33 cellular contexts compared by ENCODE assay signal in the genomic region with DNA sequence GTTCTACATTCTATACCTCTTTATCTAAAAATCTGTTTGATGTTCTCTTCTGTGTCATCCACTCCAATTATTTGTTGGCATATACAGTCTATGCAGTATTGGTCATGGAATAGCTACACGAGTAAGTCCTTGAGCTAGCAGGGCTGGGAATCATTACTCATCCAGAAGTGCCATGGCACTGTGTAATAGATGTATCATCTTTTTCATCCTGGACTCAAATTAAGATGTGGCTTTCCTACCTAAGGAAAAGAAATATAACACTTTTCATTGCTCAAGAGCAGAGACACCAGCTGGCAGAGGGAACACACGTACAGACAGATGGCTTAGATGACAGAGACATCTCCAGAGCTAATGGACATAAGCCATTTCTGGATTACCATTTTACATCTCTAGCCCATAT.
A peak's percentile ranks its signal among the peaks of the same experiment; 100 is the strongest.
DNase-seq lines count a peak whose midpoint lies in the region; ATAC-seq, FAIRE-seq and TF ChIP-seq lines count a peak whose summit lies in the region.
"Had no signal": no experiment of that assay in that cellular context is flagged by ENCODE, and none has a peak within 500 bp of the region (broad histone marks: within the 10 kb centered on the region; RNA-seq: fewer than 3 reads in every experiment).

No MANE protein-coding gene starts in this region.

- 98% methylated on average over 2 of the region's 2 CpGs for WGBS in tibial nerve, 2 donors

- no peak for TF ChIP-seq POLR2A in gastrocnemius medialis (IDR thresholded peaks at IDR 0.05)
- no peak for TF ChIP-seq POLR2A in tibial nerve (IDR thresholded peaks at IDR 0.05)

- intact Hi-C loops in gastrocnemius medialis (cut with DNase I; ENCODE audit: low total_unique reads) = no loop called here
- intact Hi-C loops in upper lobe of right lung (cut with DNase I) = no loop called here
- intact Hi-C loops in activated CD4-positive, alpha-beta memory T cell treated with anti-CD3 and anti-CD28 coated beads for 36 hours (cut with micrococcal nuclease) = no loop called here

- no peak for FAIRE-seq in bronchial epithelial cell (lab: Jason Lieb, UNC)
- FAIRE-seq: GM19239, H1 had no signal

- TF ChIP-seq EP300 in tibial nerve (IDR thresholded peaks at IDR 0.05) = no peak

- POLR2A ChIA-PET in activated CD4-positive, alpha-beta memory T cell treated with anti-CD3 and anti-CD28 coated beads for 36 hours (lab: Charles Lee) = interaction anchor here (0.7 kb wide), 1 partner anchor 16 kb away, joined by 3 read pairs; no protein-coding TSS in a partner anchor

- peaks cover 2% of the 10 kb centered on the region for H3K27me3 Mint-ChIP-seq in activated CD4-positive, alpha-beta memory T cell treated with anti-CD3 and anti-CD28 coated beads for 36 hours
- H3K27me3 Mint-ChIP-seq: stimulated activated memory B cell treated with anti-CD40 and anti-IgM and Interleukin-4, amounts not matched to agents 10 μg/mL and 1 μg/mL and 100 μg/mL, for 72 hours had no signal

- in situ Hi-C loops in gastrocnemius medialis (cut with MboI; ENCODE audit: low sequenced_read_pairs in 4 of 4) = no loop called here

- H3K9me3 Mint-ChIP-seq in activated CD4-positive, alpha-beta memory T cell treated with anti-CD3 and anti-CD28 coated beads for 36 hours = peaks cover 10% of the 10 kb centered on the region

- TF ChIP-seq CTCF in bronchial epithelial cell (IDR thresholded peaks at IDR 0.05; ENCODE audit: insufficient read depth, low read length, severe bottlenecking) (no peak), gastrocnemius medialis (IDR thresholded peaks at IDR 0.05 in 4 of 5, conservative IDR thresholded peaks at IDR 0.05 in 1 of 5) (no peak), upper lobe of right lung (IDR thresholded peaks at IDR 0.05) (no peak), tibial nerve (IDR thresholded peaks at IDR 0.05) (no peak)

- CTCF ChIA-PET in activated CD4-positive, alpha-beta memory T cell treated with anti-CD3 and anti-CD28 coated beads for 36 hours (lab: Charles Lee) = interaction anchor here (0.6 kb wide), 2 partner anchors 47 to 173 kb away, joined by 3 read pairs; no protein-coding TSS in a partner anchor

- peaks cover 3% of the 10 kb centered on the region for H3K36me3 Mint-ChIP-seq in activated CD4-positive, alpha-beta memory T cell treated with anti-CD3 and anti-CD28 coated beads for 36 hours
- H3K36me3 Mint-ChIP-seq: activated CD8-positive, alpha-beta memory T cell treated with anti-CD3 and anti-CD28 coated beads, Interleukin-2, amount 10 ng/mL, durations not matched to agents 7 days and 5 days; stimulated activated memory B cell treated with anti-CD40 and anti-IgM and Interleukin-4, amounts not matched to agents 10 μg/mL and 1 μg/mL and 100 μg/mL, for 72 hours had no signal

- H3K27ac ChIP-seq in gastrocnemius medialis = peak overlapping the region in 3 of 4 donors; percentile 48 to 58 (median 57)
- H3K27ac ChIP-seq in upper lobe of right lung = no peak overlapping the region
- no peak overlapping the region for H3K27ac ChIP-seq in tibial nerve
- H3K27ac ChIP-seq: 22Rv1, body of pancreas, C4-2B, esophagus muscularis mucosa, gastroesophageal sphincter, hepatocyte, RWPE1, suprapubic skin had no signal

- H3K27me3 ChIP-seq in bronchial epithelial cell (ENCODE audit: control insufficient read depth, insufficient read depth, low read length) = no peaks in the 10 kb centered on the region
- H3K27me3 ChIP-seq in gastrocnemius medialis = no peaks in the 10 kb centered on the region
- H3K27me3 ChIP-seq in upper lobe of right lung = no peaks in the 10 kb centered on the region
- no peaks in the 10 kb centered on the region for H3K27me3 ChIP-seq in tibial nerve
- H3K27me3 ChIP-seq: body of pancreas, esophagus muscularis mucosa, gastroesophageal sphincter, hepatocyte, MG63, suprapubic skin had no signal

- H3K36me3 ChIP-seq in bronchial epithelial cell (ENCODE audit: control insufficient read depth, insufficient read depth, low read length) = no peaks in the 10 kb centered on the region
- no peaks in the 10 kb centered on the region for H3K36me3 ChIP-seq in gastrocnemius medialis
- no peaks in the 10 kb centered on the region for H3K36me3 ChIP-seq in upper lobe of right lung
- peaks cover 0 to 14% (median 0%) of the 10 kb centered on the region in 3 donors for H3K36me3 ChIP-seq in tibial nerve
- H3K36me3 ChIP-seq: esophagus muscularis mucosa, MG63, suprapubic skin had no signal

- H3K4me3 ChIP-seq in bronchial epithelial cell (ENCODE audit: low read depth, low read length) = no peak overlapping the region
- H3K4me3 ChIP-seq in gastrocnemius medialis = no peak overlapping the region
- no peak overlapping the region for H3K4me3 ChIP-seq in upper lobe of right lung
- H3K4me3 ChIP-seq in tibial nerve = no peak overlapping the region
- H3K4me3 ChIP-seq: body of pancreas, esophagus muscularis mucosa, gastroesophageal sphincter, hepatocyte, MG63, suprapubic skin had no signal

- no peak overlapping the region for H3K4me3 Mint-ChIP-seq in activated CD4-positive, alpha-beta memory T cell treated with anti-CD3 and anti-CD28 coated beads for 36 hours
- H3K4me3 Mint-ChIP-seq: activated CD8-positive, alpha-beta memory T cell treated with anti-CD3 and anti-CD28 coated beads, Interleukin-2, amount 10 ng/mL, durations not matched to agents 7 days and 5 days; activated T-cell treated with anti-CD3 and anti-CD28 coated beads, Interleukin-2, amount 50 U/mL, for 4 hours; nephron progenitor cell; stimulated activated memory B cell treated with anti-CD40 and anti-IgM and Interleukin-4, amounts not matched to agents 10 μg/mL and 1 μg/mL and 100 μg/mL, for 72 hours had no signal

- no peaks in the 10 kb centered on the region for H3K4me1 Mint-ChIP-seq in activated CD4-positive, alpha-beta memory T cell treated with anti-CD3 and anti-CD28 coated beads for 36 hours (ENCODE audit: low read depth)
- H3K4me1 Mint-ChIP-seq: activated CD8-positive, alpha-beta memory T cell treated with anti-CD3 and anti-CD28 coated beads, Interleukin-2, amount 10 ng/mL, durations not matched to agents 7 days and 5 days; nephron progenitor cell; stimulated activated memory B cell treated with anti-CD40 and anti-IgM and Interleukin-4, amounts not matched to agents 10 μg/mL and 1 μg/mL and 100 μg/mL, for 72 hours had no signal

- DNase-seq in DMS 273 (lab: John Stamatoyannopoulos, UW; ENCODE audit: unreplicated experiment) (peak; percentile 19), DMS 273 treated with DMSO at 0.1 percent for 48 hours (lab: John Stamatoyannopoulos, UW) (no peak), NCI-H446 treated with DMSO at 0.1 percent for 48 hours (lab: John Stamatoyannopoulos, UW) (peak; percentile 31), bronchial epithelial cell (ENCODE audit: low read depth) (peak; percentile 89), gastrocnemius medialis (peak; percentile 11 to 63), upper lobe of right lung (no peak), tibial nerve (ENCODE audit: low spot score in 2 of 2) (no peak)
- no peak for DNase-seq in activated CD4-positive, alpha-beta memory T cell treated with anti-CD3 and anti-CD28 coated beads for 36 hours
- DNase-seq: activated CD4-positive, CD25-positive, alpha-beta regulatory T cell; activated CD8-positive, alpha-beta memory T cell treated with anti-CD3 and anti-CD28 coated beads, Interleukin-2, amount 10 ng/mL, durations not matched to agents 7 days and 5 days; activated naive CD4-positive, alpha-beta T cell; activated T-cell treated with anti-CD3 and anti-CD28 coated beads, Interleukin-2, amount 50 U/mL, for 4 hours; body of pancreas; COR-L47; DMS79; KBM-7; left cardiac atrium; MG63; NCI-H1105; NCI-H2029; NCI-H226; NCI-H748 treated with DMSO at 0.1 percent for 48 hours; nephron progenitor cell had no signal

- H3K9me3 ChIP-seq in gastrocnemius medialis = no peaks in the 10 kb centered on the region
- no peaks in the 10 kb centered on the region for H3K9me3 ChIP-seq in upper lobe of right lung
- H3K9me3 ChIP-seq in tibial nerve = peaks cover 0 to 23% (median 3%) of the 10 kb centered on the region in 4 donors
- H3K9me3 ChIP-seq: body of pancreas, MG63 had no signal

- peaks cover 0 to 3% of the 10 kb centered on the region in 2 donors for H3K4me1 ChIP-seq in gastrocnemius medialis
- no peaks in the 10 kb centered on the region for H3K4me1 ChIP-seq in upper lobe of right lung
- H3K4me1 ChIP-seq in tibial nerve = no peaks in the 10 kb centered on the region
- H3K4me1 ChIP-seq: body of pancreas, esophagus muscularis mucosa, gastroesophageal sphincter, suprapubic skin had no signal

- ATAC-seq in gastrocnemius medialis = peak; percentile 99 to 100
- no peak for ATAC-seq in upper lobe of right lung
- ATAC-seq: activated CD8-positive, alpha-beta memory T cell treated with anti-CD3 and anti-CD28 coated beads, Interleukin-2, amount 10 ng/mL, durations not matched to agents 7 days and 5 days; activated T-cell treated with anti-CD3 and anti-CD28 coated beads, Interleukin-2, amount 50 U/mL, for 4 hours; body of pancreas; gastroesophageal sphincter; left cardiac atrium; stimulated activated memory B cell treated with anti-CD40 and anti-IgM and Interleukin-4, amounts not matched to agents 10 μg/mL and 1 μg/mL and 100 μg/mL, for 72 hours had no signal

- H3K27ac Mint-ChIP-seq in activated CD4-positive, alpha-beta memory T cell treated with anti-CD3 and anti-CD28 coated beads for 36 hours = no peak overlapping the region
- H3K27ac Mint-ChIP-seq: activated CD8-positive, alpha-beta memory T cell treated with anti-CD3 and anti-CD28 coated beads, Interleukin-2, amount 10 ng/mL, durations not matched to agents 7 days and 5 days; nephron progenitor cell; stimulated activated memory B cell treated with anti-CD40 and anti-IgM and Interleukin-4, amounts not matched to agents 10 μg/mL and 1 μg/mL and 100 μg/mL, for 72 hours had no signal

Comparison
In these comparisons a context has a peak if more than half of its experiments do, and no peak if none do; other contexts are left out.
1. DNase-seq: peak in DMS 273 (single experiment), NCI-H446 treated with DMSO at 0.1 percent for 48 hours (single experiment), bronchial epithelial cell (single experiment) and gastrocnemius medialis (2 of 2); none in DMS 273 treated with DMSO at 0.1 percent for 48 hours (single experiment), upper lobe of right lung (single experiment), tibial nerve (0 of 2) and activated CD4-positive, alpha-beta memory T cell treated with anti-CD3 and anti-CD28 coated beads for 36 hours (single experiment).
2. H3K27ac ChIP-seq: peak in gastrocnemius medialis (3 of 4); none in upper lobe of right lung (single experiment) and tibial nerve (0 of 4).